In genomic region chr10:88865281-88865876, GRCh38 we compare ENCODE assay signal across 12 cellular contexts. TPM values are rescaled to one million over a fixed set of nuclear protein-coding genes. Genes with fewer than 3 reads are reported as not detected.
DNase-seq lines count a peak whose midpoint lies in the region; ATAC-seq and TF ChIP-seq lines count a peak whose summit lies in the region.
"Had no signal": no experiment of that assay in that cellular context is flagged by ENCODE, and none has a peak within 500 bp of the region (broad histone marks: within the 10 kb centered on the region; RNA-seq: fewer than 3 reads in every experiment).

No MANE protein-coding gene starts in this region.

- H3K4me3 ChIP-seq in cardiac fibroblast (replicated peaks in 1 of 2; ENCODE audit: low read depth in 2 of 2, low read length in 2 of 2) (no peak overlapping the region), skin epidermis (no peak overlapping the region)
- H3K4me3 ChIP-seq: lower lobe of right lung had no signal

- DNase-seq in SKM-1 treated with dmso at 0.1 percent for 144 hours (lab: John Stamatoyannopoulos, UW; ENCODE audit: unreplicated experiment) = peak; percentile 15
- DNase-seq in SKM-1 (lab: John Stamatoyannopoulos, UW; ENCODE audit: unreplicated experiment) = no peak
- peak; percentile 71 for DNase-seq in MV-4-11 (lab: John Stamatoyannopoulos, UW)
- DNase-seq in cardiac fibroblast (ENCODE audit: low read depth in 2 of 2) = peak; percentile 49 to 64
- no peak for DNase-seq in substantia nigra (lab: John Stamatoyannopoulos, UW)
- no peak for DNase-seq in occipital lobe (lab: John Stamatoyannopoulos, UW)
- DNase-seq: lower lobe of right lung, NCI-H1092 treated with DMSO at 0.1 percent for 48 hours had no signal

- no peak for ATAC-seq in HG03159 (IDR thresholded peaks at IDR 0.05; ENCODE audit: unreplicated experiment)

- TF ChIP-seq CTCF in cardiac fibroblast (IDR thresholded peaks at IDR 0.05; ENCODE audit: low read depth, low read length) = no peak

- H3K27ac ChIP-seq in skin epidermis = peak overlapping the region in 11 of 21 experiments; percentile 4 to 75 (median 46)
- H3K27ac ChIP-seq in substantia nigra (ENCODE audit: low read depth, low read length, poor library complexity, severe bottlenecking) = no peak overlapping the region
- H3K27ac ChIP-seq: lower lobe of right lung had no signal

RNA-seq across cellular contexts. Expression of gene ANKRD22, which starts 13.7 kb away (rescaled TPM):
- 0.16 TPM for total RNA-seq in occipital lobe
- total RNA-seq: B cell, temporal lobe had no signal

RNA-seq across cellular contexts. Expression of gene STAMBPL1, which starts 14.7 kb away (rescaled TPM):
- 7.8 TPM for total RNA-seq in occipital lobe

Comparison
In these comparisons a context has a peak if more than half of its experiments do, and no peak if none do; other contexts are left out.
1. DNase-seq: peak in SKM-1 treated with dmso at 0.1 percent for 144 hours (single experiment), MV-4-11 (single experiment) and cardiac fibroblast (2 of 2); none in SKM-1 (single experiment), substantia nigra (0 of 49) and occipital lobe (single experiment).